In the genomic region with DNA sequence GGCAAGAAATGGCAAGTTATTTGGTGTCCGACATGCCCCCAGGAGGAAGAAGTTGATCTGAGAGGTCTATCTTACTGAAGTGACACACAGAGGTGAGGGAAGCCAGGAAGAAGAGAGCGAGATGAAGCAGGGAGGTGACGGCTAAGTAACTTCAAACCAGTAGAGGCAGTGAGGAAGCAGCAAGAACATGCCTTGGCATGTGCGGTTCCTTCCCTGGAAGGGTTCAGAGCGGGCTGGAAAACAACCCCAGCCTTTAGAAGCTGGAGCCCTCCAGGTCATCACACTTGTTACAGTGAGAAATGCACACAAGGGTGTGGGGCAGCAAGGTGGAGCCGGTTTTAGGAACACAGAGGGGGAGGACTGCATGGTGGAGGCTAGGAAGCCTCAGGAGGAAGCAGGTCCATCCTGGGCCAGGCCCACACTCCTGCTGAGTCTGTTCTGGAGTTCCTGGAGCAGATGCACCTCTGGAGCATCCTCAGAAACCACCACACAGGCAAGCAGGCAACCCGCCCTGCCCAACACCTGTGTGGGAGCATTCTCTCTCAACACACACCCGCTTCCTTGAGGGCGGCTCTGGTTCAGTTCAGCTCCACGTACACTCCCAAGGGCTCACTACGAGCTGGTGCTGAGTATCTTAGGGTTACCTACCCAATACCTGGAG, we compare ENCODE assay signal across 16 cellular contexts. TPM values are rescaled to one million over a fixed set of nuclear protein-coding genes. Genes with fewer than 3 reads are reported as not detected.
DNase-seq lines count a peak whose midpoint lies in the region; ATAC-seq and TF ChIP-seq lines count a peak whose summit lies in the region.
"Had no signal": no experiment of that assay in that cellular context is flagged by ENCODE, and none has a peak within 500 bp of the region (broad histone marks: within the 10 kb centered on the region; RNA-seq: fewer than 3 reads in every experiment).

No MANE protein-coding gene starts in this region.

- no peaks in the 10 kb centered on the region for H3K36me3 ChIP-seq in lower lobe of right lung

- H3K27ac ChIP-seq in lower lobe of right lung: no peak overlapping the region
- H3K27ac ChIP-seq: hepatocyte, testis had no signal

- H3K9me3 Mint-ChIP-seq in dendritic cell treated with granulocyte-macrophage colony-stimulating factor and Interleukin-4, amounts not matched to agents 40 ng/mL and 50 ng/mL, for 4 days: no peaks in the 10 kb centered on the region
- H3K9me3 Mint-ChIP-seq in type B pancreatic cell: no peaks in the 10 kb centered on the region
- H3K9me3 Mint-ChIP-seq: endodermal cell had no signal

- H3K27me3 Mint-ChIP-seq in dendritic cell treated with granulocyte-macrophage colony-stimulating factor and Interleukin-4, amounts not matched to agents 40 ng/mL and 50 ng/mL, for 4 days: no peaks in the 10 kb centered on the region
- no peaks in the 10 kb centered on the region for H3K27me3 Mint-ChIP-seq in type B pancreatic cell

- H3K36me3 Mint-ChIP-seq in dendritic cell treated with granulocyte-macrophage colony-stimulating factor and Interleukin-4, amounts not matched to agents 40 ng/mL and 50 ng/mL, for 4 days (ENCODE audit: low read depth): peaks cover under 1% of the 10 kb centered on the region
- H3K36me3 Mint-ChIP-seq in type B pancreatic cell: peaks cover 17% of the 10 kb centered on the region

- no peak overlapping the region for H3K4me3 ChIP-seq in lower lobe of right lung
- H3K4me3 ChIP-seq: hepatocyte, K562, testis had no signal

- H3K9me3 ChIP-seq in lower lobe of right lung: no peaks in the 10 kb centered on the region
- H3K9me3 ChIP-seq: testis had no signal

- peak overlapping the region; percentile 4 for H3K27ac Mint-ChIP-seq in dendritic cell treated with granulocyte-macrophage colony-stimulating factor and Interleukin-4, amounts not matched to agents 40 ng/mL and 50 ng/mL, for 4 days
- H3K27ac Mint-ChIP-seq in type B pancreatic cell: peak overlapping the region; percentile 68
- H3K27ac Mint-ChIP-seq: endodermal cell had no signal

- DNase-seq in Right ventricle myocardium inferior (ENCODE audit: missing footprints) (peak; percentile 45), cardiac septum (ENCODE audit: low spot score) (no peak), lower lobe of right lung (peak; percentile 30), type B pancreatic cell (ENCODE audit: extremely low spot score, unreplicated experiment) (no peak), SW 1271 (lab: John Stamatoyannopoulos, UW) (no peak)
- DNase-seq: activated naive CD4-positive, alpha-beta T cell treated with Interleukin-2 at 50 U/mL for 16 hours; endodermal cell; NCI-H1436 treated with DMSO at 0.1 percent for 48 hours; NCI-H526; retina; testis had no signal

- intact Hi-C loops in Right ventricle myocardium inferior (cut with DNase I): no loop called here
- intact Hi-C loops in cardiac septum (cut with DNase I): no loop called here
- intact Hi-C loops in dendritic cell treated with granulocyte-macrophage colony-stimulating factor and Interleukin-4, amounts not matched to agents 40 ng/mL and 50 ng/mL, for 4 days (cut with micrococcal nuclease): no loop called here
- intact Hi-C loops in lower lobe of right lung (cut with DNase I): no loop called here

- ATAC-seq in Right ventricle myocardium inferior (no peak), lower lobe of right lung (no peak), HG03045 (IDR thresholded peaks at IDR 0.05; ENCODE audit: unreplicated experiment) (no peak), HG03354 (IDR thresholded peaks at IDR 0.05; ENCODE audit: poor library complexity, severe bottlenecking, unreplicated experiment) (no peak)
- ATAC-seq: K562 had no signal

- H3K4me1 ChIP-seq in lower lobe of right lung: peaks cover 23% of the 10 kb centered on the region

- TF ChIP-seq CTCF in lower lobe of right lung (IDR thresholded peaks at IDR 0.05) (no peak), type B pancreatic cell (conservative IDR thresholded peaks at IDR 0.05) (no peak)

- H3K4me1 Mint-ChIP-seq in dendritic cell treated with granulocyte-macrophage colony-stimulating factor and Interleukin-4, amounts not matched to agents 40 ng/mL and 50 ng/mL, for 4 days (ENCODE audit: low read depth): peaks cover 30% of the 10 kb centered on the region
- H3K4me1 Mint-ChIP-seq in type B pancreatic cell (ENCODE audit: unreplicated experiment): peaks cover 26% of the 10 kb centered on the region
- H3K4me1 Mint-ChIP-seq: endodermal cell had no signal

- H3K27me3 ChIP-seq in lower lobe of right lung (ENCODE audit: low read depth): no peaks in the 10 kb centered on the region
- H3K27me3 ChIP-seq: hepatocyte, testis had no signal

- H3K4me3 Mint-ChIP-seq in dendritic cell treated with granulocyte-macrophage colony-stimulating factor and Interleukin-4, amounts not matched to agents 40 ng/mL and 50 ng/mL, for 4 days: no peak overlapping the region
- H3K4me3 Mint-ChIP-seq in type B pancreatic cell: no peak overlapping the region
- H3K4me3 Mint-ChIP-seq: endodermal cell had no signal

RNA-seq across cellular contexts. Expression of a gene that starts 47.1 kb away (rescaled TPM):
- total RNA-seq in Right ventricle myocardium inferior (1.7 TPM), cardiac septum (1.5 TPM), lower lobe of right lung (2.7 TPM), type B pancreatic cell (ENCODE audit: low replicate concordance) (10.5 and 19.1 TPM in 2 replicates)

RNA-seq across cellular contexts. Expression of a gene that starts 50.7 kb away (rescaled TPM):
- total RNA-seq in Right ventricle myocardium inferior (25.0 TPM), cardiac septum (21.2 TPM), lower lobe of right lung (28.8 TPM), type B pancreatic cell (ENCODE audit: low replicate concordance) (11.9 and 25.9 TPM in 2 replicates)

Comparison
In these comparisons a context has a peak if more than half of its experiments do, and no peak if none do; other contexts are left out.
1. DNase-seq: peak in Right ventricle myocardium inferior (single experiment) and lower lobe of right lung (single experiment); none in cardiac septum (single experiment), type B pancreatic cell (single experiment) and SW 1271 (0 of 2).